ENCODE assay signal across 1 cellular context in the genomic region with DNA sequence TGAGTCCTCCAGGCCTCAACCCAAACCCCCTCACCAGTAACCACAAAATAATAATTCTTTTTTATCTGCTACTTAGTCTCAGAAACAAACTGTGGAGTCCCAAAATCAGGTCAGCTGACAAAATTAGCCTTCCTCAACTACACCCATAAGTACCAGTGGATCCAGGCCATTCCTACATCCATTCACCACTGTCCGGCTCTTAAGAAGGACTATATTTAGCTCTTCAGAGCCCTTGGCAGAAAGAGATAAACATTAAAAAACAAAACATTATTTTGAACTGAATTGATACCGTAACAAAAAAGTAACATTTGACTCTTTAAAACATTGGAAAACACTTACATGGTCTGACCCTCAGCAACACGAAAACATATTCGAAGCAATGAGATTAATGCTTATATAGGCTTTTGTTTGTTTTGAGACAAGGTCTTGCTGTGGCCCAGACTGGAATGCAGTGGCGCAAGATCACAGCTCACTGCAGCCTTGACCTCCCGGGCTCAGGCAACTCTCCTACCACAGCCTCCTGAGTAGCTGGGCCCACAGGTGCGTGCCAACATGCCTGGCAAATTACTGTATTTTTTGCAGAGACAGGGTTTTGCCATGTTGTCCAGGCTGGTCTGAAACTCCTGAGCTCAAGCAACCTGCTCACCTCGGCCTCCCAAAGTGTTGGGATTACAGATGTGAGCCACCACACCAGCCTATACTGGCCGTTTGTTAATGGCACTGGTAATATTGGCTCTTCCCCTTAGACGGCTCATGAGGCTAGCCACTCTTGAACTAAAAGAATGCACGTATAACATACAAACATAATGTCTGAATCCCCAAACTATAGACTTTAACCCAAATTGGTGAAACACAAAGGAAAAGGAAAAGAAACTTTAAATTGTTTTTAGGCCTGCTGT.
A peak's percentile ranks its signal among the peaks of the same experiment; 100 is the strongest.
TF ChIP-seq lines count a peak whose summit lies in the region.

No MANE protein-coding gene starts in this region.

TF ChIP-seq in HepG2, 621 proteins besides CTCF, POLR2A, EP300 and RAD21 (continued from another document and continues in another):
- TF ChIP-seq, protein P1, sequence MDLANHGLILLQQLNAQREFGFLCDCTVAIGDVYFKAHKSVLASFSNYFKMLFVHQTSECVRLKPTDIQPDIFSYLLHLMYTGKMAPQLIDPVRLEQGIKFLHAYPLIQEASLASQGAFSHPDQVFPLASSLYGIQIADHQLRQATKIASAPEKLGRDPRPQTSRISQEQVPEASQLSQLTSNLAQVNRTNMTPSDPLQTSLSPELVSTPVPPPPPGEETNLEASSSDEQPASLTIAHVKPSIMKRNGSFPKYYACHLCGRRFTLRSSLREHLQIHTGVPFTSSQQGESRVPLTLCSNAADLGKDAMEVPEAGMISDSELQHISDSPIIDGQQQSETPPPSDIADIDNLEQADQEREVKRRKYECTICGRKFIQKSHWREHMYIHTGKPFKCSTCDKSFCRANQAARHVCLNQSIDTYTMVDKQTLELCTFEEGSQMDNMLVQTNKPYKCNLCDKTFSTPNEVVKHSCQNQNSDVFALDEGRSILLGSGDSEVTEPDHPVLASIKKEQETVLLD (CRISPR knock-in tag; IDR thresholded peaks at IDR 0.05; ENCODE audit: low read depth): no peak
- TF ChIP-seq ZNF253 (CRISPR knock-in tag; IDR thresholded peaks at IDR 0.05; ENCODE audit: borderline replicate concordance): no peak
- TF ChIP-seq, protein P2, sequence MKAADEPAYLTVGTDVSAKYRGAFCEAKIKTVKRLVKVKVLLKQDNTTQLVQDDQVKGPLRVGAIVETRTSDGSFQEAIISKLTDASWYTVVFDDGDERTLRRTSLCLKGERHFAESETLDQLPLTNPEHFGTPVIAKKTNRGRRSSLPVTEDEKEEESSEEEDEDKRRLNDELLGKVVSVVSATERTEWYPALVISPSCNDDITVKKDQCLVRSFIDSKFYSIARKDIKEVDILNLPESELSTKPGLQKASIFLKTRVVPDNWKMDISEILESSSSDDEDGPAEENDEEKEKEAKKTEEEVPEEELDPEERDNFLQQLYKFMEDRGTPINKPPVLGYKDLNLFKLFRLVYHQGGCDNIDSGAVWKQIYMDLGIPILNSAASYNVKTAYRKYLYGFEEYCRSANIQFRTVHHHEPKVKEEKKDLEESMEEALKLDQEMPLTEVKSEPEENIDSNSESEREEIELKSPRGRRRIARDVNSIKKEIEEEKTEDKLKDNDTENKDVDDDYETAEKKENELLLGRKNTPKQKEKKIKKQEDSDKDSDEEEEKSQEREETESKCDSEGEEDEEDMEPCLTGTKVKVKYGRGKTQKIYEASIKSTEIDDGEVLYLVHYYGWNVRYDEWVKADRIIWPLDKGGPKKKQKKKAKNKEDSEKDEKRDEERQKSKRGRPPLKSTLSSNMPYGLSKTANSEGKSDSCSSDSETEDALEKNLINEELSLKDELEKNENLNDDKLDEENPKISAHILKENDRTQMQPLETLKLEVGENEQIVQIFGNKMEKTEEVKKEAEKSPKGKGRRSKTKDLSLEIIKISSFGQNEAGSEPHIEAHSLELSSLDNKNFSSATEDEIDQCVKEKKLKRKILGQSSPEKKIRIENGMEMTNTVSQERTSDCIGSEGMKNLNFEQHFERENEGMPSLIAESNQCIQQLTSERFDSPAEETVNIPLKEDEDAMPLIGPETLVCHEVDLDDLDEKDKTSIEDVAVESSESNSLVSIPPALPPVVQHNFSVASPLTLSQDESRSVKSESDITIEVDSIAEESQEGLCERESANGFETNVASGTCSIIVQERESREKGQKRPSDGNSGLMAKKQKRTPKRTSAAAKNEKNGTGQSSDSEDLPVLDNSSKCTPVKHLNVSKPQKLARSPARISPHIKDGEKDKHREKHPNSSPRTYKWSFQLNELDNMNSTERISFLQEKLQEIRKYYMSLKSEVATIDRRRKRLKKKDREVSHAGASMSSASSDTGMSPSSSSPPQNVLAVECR (CRISPR knock-in tag; IDR thresholded peaks at IDR 0.05; ENCODE audit: borderline replicate concordance): no peak; the same call in 1 of the 2 replicates
- peak; percentile 60; the same call in 1 of the 2 replicates for TF ChIP-seq ATF7-NPFF (CRISPR knock-in tag; IDR thresholded peaks at IDR 0.05; ENCODE audit: low read depth)
- TF ChIP-seq, protein P3, sequence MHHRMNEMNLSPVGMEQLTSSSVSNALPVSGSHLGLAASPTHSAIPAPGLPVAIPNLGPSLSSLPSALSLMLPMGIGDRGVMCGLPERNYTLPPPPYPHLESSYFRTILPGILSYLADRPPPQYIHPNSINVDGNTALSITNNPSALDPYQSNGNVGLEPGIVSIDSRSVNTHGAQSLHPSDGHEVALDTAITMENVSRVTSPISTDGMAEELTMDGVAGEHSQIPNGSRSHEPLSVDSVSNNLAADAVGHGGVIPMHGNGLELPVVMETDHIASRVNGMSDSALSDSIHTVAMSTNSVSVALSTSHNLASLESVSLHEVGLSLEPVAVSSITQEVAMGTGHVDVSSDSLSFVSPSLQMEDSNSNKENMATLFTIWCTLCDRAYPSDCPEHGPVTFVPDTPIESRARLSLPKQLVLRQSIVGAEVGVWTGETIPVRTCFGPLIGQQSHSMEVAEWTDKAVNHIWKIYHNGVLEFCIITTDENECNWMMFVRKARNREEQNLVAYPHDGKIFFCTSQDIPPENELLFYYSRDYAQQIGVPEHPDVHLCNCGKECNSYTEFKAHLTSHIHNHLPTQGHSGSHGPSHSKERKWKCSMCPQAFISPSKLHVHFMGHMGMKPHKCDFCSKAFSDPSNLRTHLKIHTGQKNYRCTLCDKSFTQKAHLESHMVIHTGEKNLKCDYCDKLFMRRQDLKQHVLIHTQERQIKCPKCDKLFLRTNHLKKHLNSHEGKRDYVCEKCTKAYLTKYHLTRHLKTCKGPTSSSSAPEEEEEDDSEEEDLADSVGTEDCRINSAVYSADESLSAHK (CRISPR knock-in tag; IDR thresholded peaks at IDR 0.05; ENCODE audit: borderline replicate concordance): no peak
- TF ChIP-seq, protein P4, sequence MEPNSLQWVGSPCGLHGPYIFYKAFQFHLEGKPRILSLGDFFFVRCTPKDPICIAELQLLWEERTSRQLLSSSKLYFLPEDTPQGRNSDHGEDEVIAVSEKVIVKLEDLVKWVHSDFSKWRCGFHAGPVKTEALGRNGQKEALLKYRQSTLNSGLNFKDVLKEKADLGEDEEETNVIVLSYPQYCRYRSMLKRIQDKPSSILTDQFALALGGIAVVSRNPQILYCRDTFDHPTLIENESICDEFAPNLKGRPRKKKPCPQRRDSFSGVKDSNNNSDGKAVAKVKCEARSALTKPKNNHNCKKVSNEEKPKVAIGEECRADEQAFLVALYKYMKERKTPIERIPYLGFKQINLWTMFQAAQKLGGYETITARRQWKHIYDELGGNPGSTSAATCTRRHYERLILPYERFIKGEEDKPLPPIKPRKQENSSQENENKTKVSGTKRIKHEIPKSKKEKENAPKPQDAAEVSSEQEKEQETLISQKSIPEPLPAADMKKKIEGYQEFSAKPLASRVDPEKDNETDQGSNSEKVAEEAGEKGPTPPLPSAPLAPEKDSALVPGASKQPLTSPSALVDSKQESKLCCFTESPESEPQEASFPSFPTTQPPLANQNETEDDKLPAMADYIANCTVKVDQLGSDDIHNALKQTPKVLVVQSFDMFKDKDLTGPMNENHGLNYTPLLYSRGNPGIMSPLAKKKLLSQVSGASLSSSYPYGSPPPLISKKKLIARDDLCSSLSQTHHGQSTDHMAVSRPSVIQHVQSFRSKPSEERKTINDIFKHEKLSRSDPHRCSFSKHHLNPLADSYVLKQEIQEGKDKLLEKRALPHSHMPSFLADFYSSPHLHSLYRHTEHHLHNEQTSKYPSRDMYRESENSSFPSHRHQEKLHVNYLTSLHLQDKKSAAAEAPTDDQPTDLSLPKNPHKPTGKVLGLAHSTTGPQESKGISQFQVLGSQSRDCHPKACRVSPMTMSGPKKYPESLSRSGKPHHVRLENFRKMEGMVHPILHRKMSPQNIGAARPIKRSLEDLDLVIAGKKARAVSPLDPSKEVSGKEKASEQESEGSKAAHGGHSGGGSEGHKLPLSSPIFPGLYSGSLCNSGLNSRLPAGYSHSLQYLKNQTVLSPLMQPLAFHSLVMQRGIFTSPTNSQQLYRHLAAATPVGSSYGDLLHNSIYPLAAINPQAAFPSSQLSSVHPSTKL (CRISPR knock-in tag; IDR thresholded peaks at IDR 0.05): peak; percentile 98
- TF ChIP-seq MTF2 (CRISPR knock-in tag; IDR thresholded peaks at IDR 0.05; ENCODE audit: borderline replicate concordance): no peak
- TF ChIP-seq, protein P5, sequence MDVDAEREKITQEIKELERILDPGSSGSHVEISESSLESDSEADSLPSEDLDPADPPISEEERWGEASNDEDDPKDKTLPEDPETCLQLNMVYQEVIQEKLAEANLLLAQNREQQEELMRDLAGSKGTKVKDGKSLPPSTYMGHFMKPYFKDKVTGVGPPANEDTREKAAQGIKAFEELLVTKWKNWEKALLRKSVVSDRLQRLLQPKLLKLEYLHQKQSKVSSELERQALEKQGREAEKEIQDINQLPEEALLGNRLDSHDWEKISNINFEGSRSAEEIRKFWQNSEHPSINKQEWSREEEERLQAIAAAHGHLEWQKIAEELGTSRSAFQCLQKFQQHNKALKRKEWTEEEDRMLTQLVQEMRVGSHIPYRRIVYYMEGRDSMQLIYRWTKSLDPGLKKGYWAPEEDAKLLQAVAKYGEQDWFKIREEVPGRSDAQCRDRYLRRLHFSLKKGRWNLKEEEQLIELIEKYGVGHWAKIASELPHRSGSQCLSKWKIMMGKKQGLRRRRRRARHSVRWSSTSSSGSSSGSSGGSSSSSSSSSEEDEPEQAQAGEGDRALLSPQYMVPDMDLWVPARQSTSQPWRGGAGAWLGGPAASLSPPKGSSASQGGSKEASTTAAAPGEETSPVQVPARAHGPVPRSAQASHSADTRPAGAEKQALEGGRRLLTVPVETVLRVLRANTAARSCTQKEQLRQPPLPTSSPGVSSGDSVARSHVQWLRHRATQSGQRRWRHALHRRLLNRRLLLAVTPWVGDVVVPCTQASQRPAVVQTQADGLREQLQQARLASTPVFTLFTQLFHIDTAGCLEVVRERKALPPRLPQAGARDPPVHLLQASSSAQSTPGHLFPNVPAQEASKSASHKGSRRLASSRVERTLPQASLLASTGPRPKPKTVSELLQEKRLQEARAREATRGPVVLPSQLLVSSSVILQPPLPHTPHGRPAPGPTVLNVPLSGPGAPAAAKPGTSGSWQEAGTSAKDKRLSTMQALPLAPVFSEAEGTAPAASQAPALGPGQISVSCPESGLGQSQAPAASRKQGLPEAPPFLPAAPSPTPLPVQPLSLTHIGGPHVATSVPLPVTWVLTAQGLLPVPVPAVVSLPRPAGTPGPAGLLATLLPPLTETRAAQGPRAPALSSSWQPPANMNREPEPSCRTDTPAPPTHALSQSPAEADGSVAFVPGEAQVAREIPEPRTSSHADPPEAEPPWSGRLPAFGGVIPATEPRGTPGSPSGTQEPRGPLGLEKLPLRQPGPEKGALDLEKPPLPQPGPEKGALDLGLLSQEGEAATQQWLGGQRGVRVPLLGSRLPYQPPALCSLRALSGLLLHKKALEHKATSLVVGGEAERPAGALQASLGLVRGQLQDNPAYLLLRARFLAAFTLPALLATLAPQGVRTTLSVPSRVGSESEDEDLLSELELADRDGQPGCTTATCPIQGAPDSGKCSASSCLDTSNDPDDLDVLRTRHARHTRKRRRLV (CRISPR knock-in tag; IDR thresholded peaks at IDR 0.05): 0 out of 2 replicates have a peak, but pooled peaks have one; percentile 29
- TF ChIP-seq, protein P6, sequence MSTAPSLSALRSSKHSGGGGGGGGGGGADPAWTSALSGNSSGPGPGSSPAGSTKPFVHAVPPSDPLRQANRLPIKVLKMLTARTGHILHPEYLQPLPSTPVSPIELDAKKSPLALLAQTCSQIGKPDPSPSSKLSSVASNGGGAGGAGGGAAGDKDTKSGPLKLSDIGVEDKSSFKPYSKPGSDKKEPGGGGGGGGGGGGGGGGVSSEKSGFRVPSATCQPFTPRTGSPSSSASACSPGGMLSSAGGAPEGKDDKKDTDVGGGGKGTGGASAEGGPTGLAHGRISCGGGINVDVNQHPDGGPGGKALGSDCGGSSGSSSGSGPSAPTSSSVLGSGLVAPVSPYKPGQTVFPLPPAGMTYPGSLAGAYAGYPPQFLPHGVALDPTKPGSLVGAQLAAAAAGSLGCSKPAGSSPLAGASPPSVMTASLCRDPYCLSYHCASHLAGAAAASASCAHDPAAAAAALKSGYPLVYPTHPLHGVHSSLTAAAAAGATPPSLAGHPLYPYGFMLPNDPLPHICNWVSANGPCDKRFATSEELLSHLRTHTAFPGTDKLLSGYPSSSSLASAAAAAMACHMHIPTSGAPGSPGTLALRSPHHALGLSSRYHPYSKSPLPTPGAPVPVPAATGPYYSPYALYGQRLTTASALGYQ (CRISPR knock-in tag; IDR thresholded peaks at IDR 0.05): peak; percentile 69; the same call in 1 of the 2 replicates
- TF ChIP-seq, protein P7, sequence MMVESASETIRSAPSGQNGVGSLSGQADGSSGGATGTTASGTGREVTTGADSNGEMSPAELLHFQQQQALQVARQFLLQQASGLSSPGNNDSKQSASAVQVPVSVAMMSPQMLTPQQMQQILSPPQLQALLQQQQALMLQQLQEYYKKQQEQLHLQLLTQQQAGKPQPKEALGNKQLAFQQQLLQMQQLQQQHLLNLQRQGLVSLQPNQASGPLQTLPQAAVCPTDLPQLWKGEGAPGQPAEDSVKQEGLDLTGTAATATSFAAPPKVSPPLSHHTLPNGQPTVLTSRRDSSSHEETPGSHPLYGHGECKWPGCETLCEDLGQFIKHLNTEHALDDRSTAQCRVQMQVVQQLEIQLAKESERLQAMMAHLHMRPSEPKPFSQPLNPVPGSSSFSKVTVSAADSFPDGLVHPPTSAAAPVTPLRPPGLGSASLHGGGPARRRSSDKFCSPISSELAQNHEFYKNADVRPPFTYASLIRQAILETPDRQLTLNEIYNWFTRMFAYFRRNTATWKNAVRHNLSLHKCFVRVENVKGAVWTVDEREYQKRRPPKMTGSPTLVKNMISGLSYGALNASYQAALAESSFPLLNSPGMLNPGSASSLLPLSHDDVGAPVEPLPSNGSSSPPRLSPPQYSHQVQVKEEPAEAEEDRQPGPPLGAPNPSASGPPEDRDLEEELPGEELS (CRISPR knock-in tag; IDR thresholded peaks at IDR 0.05): peak; percentile 90
- TF ChIP-seq MIER3 (CRISPR knock-in tag; IDR thresholded peaks at IDR 0.05; ENCODE audit: borderline replicate concordance): peak; percentile 84; the same call in 1 of the 2 replicates
- TF ChIP-seq NBN (conservative IDR thresholded peaks at IDR 0.05): no peak
- TF ChIP-seq, protein P8, sequence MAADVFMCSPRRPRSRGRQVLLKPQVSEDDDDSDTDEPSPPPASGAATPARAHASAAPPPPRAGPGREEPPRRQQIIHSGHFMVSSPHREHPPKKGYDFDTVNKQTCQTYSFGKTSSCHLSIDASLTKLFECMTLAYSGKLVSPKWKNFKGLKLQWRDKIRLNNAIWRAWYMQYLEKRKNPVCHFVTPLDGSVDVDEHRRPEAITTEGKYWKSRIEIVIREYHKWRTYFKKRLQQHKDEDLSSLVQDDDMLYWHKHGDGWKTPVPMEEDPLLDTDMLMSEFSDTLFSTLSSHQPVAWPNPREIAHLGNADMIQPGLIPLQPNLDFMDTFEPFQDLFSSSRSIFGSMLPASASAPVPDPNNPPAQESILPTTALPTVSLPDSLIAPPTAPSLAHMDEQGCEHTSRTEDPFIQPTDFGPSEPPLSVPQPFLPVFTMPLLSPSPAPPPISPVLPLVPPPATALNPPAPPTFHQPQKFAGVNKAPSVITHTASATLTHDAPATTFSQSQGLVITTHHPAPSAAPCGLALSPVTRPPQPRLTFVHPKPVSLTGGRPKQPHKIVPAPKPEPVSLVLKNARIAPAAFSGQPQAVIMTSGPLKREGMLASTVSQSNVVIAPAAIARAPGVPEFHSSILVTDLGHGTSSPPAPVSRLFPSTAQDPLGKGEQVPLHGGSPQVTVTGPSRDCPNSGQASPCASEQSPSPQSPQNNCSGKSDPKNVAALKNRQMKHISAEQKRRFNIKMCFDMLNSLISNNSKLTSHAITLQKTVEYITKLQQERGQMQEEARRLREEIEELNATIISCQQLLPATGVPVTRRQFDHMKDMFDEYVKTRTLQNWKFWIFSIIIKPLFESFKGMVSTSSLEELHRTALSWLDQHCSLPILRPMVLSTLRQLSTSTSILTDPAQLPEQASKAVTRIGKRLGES (CRISPR knock-in tag; IDR thresholded peaks at IDR 0.05; ENCODE audit: borderline replicate concordance): no peak; the same call in 1 of the 2 replicates
- 0 out of 2 replicates have a peak, but pooled peaks have one; percentile 56 for TF ChIP-seq ZNF160 (CRISPR knock-in tag; IDR thresholded peaks at IDR 0.05)
- TF ChIP-seq NFE2L2 (IDR thresholded peaks at IDR 0.05; ENCODE audit: low read length): no peak
- no peak for TF ChIP-seq JUNB (CRISPR knock-in tag; IDR thresholded peaks at IDR 0.05; ENCODE audit: borderline replicate concordance)
- no peak for TF ChIP-seq KLF12 (CRISPR knock-in tag; IDR thresholded peaks at IDR 0.05; ENCODE audit: borderline replicate concordance)
- TF ChIP-seq FOXK2 (IDR thresholded peaks at IDR 0.05): no peak
